Comparison of ENCODE assay signal across 17 cellular contexts in the genomic region with DNA sequence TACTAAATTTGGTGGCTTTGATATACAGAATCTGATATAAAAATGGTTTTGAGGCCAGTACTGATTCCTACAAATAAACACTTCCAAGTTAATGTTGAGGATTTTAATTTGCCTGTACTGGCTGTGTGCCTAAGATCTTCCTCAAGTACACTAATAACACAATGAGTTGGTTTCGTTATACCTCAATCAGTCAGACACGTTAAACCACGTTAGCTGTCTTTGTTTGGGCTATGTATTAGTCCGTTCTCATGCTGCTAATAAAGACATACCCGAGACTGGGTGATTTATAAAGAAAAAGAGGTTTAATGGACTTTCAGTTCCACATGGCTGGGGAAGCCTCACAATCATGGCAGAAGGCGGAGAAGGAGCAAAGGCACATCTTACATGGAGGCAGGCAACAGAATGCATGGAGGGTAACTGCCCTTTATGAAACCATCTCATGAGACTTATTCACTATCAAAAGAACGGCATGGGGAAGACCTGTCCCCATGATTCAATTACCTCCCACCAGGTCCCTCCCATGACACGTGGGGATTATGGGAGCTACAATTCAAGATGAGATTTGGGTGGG. TPM values are rescaled to one million over a fixed set of nuclear protein-coding genes. Genes with fewer than 3 reads are reported as not detected.
DNase-seq lines count a peak whose midpoint lies in the region; ATAC-seq and TF ChIP-seq lines count a peak whose summit lies in the region.
"Had no signal": no experiment of that assay in that cellular context is flagged by ENCODE, and none has a peak within 500 bp of the region (broad histone marks: within the 10 kb centered on the region; RNA-seq: fewer than 3 reads in every experiment).

No MANE protein-coding gene starts in this region.

- peaks cover 26% of the 10 kb centered on the region for H3K9me3 Mint-ChIP-seq in activated CD4-positive, alpha-beta T cell treated with anti-CD3 and anti-CD28 coated beads, Interleukin-2, amount 10 ng/mL, durations not matched to agents 24 days and 14 days

- TF ChIP-seq CTCF in GM06990 (IDR thresholded peaks at IDR 0.05; ENCODE audit: insufficient read depth, low read length, poor library complexity, severe bottlenecking) (no peak), epithelial cell of esophagus (IDR thresholded peaks at IDR 0.05; ENCODE audit: insufficient read depth, low read depth, low read length, missing control alignments) (no peak)

- no peak overlapping the region for H3K4me3 Mint-ChIP-seq in activated CD4-positive, alpha-beta T cell treated with anti-CD3 and anti-CD28 coated beads, Interleukin-2, amount 10 ng/mL, durations not matched to agents 24 days and 14 days
- H3K4me3 Mint-ChIP-seq: GM23338 had no signal

- no peaks in the 10 kb centered on the region for H3K27me3 Mint-ChIP-seq in activated CD4-positive, alpha-beta T cell treated with anti-CD3 and anti-CD28 coated beads, Interleukin-2, amount 10 ng/mL, durations not matched to agents 24 days and 14 days

- no peak overlapping the region for H3K27ac Mint-ChIP-seq in activated CD4-positive, alpha-beta T cell treated with anti-CD3 and anti-CD28 coated beads, Interleukin-2, amount 10 ng/mL, durations not matched to agents 24 days and 14 days
- H3K27ac Mint-ChIP-seq: GM23338 had no signal

- no peaks in the 10 kb centered on the region; the same call in 1 of the 2 replicates for H3K36me3 ChIP-seq in GM06990 (ENCODE audit: control insufficient read depth, insufficient read depth, low read length)
- H3K36me3 ChIP-seq: HAP-1 had no signal

- H3K4me1 Mint-ChIP-seq in activated CD4-positive, alpha-beta T cell treated with anti-CD3 and anti-CD28 coated beads, Interleukin-2, amount 10 ng/mL, durations not matched to agents 24 days and 14 days = peaks cover 2% of the 10 kb centered on the region
- H3K4me1 Mint-ChIP-seq: GM23338 had no signal

- no peaks in the 10 kb centered on the region for H3K27me3 ChIP-seq in GM06990 (replicated peaks; ENCODE audit: control insufficient read depth, insufficient read depth, low read length)

- H3K4me3 ChIP-seq in GM06990 (replicated peaks; ENCODE audit: low read depth, low read length) (no peak overlapping the region), epithelial cell of esophagus (ENCODE audit: low read length) (no peak overlapping the region)
- H3K4me3 ChIP-seq: GM23338, HAP-1 had no signal

- intact Hi-C loops in activated CD4-positive, alpha-beta T cell treated with anti-CD3 and anti-CD28 coated beads, Interleukin-2, amount 10 ng/mL, durations not matched to agents 24 days and 14 days (cut with micrococcal nuclease) = no loop called here

- peak; percentile 16 for DNase-seq in activated CD4-positive, alpha-beta T cell treated with anti-CD3 and anti-CD28 coated beads, Interleukin-2, amount 10 ng/mL, durations not matched to agents 24 days and 14 days
- DNase-seq in activated CD4-positive, alpha-beta T cell treated with anti-CD3 and anti-CD28 coated beads for 48 hours = no peak
- DNase-seq in GM06990 (ENCODE audit: extremely low read depth, insufficient read length) (peak; percentile 18), epithelial cell of esophagus (ENCODE audit: low read depth) (peak; percentile 19), cerebellar nuclear complex (lab: John Stamatoyannopoulos, UW) (no peak), inferior parietal cortex (ENCODE audit: extremely low spot score) (no peak), amygdala (lab: John Stamatoyannopoulos, UW) (no peak)
- DNase-seq: DMS53, GDM1, NCI-H1417 treated with DMSO at 0.1 percent for 48 hours, NCI-H187, NCI-H446, NCI-H526 treated with DMSO at 0.1 percent for 48 hours, Right ventricle myocardium superior had no signal

- peak; percentile 67 for ATAC-seq in HG02870 (IDR thresholded peaks at IDR 0.05; ENCODE audit: unreplicated experiment)
- ATAC-seq: GM23338 had no signal

- peaks cover 33% of the 10 kb centered on the region for H3K36me3 Mint-ChIP-seq in activated CD4-positive, alpha-beta T cell treated with anti-CD3 and anti-CD28 coated beads, Interleukin-2, amount 10 ng/mL, durations not matched to agents 24 days and 14 days (ENCODE audit: low read depth)

RNA-seq across cellular contexts. Expression of gene NT5E, which starts 46.2 kb away (rescaled TPM):
- total RNA-seq in activated CD4-positive, alpha-beta T cell treated with anti-CD3 and anti-CD28 coated beads, Interleukin-2, amount 10 ng/mL, durations not matched to agents 24 days and 14 days = 14.8 and 15.2 TPM in 2 replicates

Comparison
In these comparisons a context has a peak if more than half of its experiments do, and no peak if none do; other contexts are left out.
1. DNase-seq: peak in activated CD4-positive, alpha-beta T cell treated with anti-CD3 and anti-CD28 coated beads, Interleukin-2, amount 10 ng/mL, durations not matched to agents 24 days and 14 days (single experiment), GM06990 (single experiment) and epithelial cell of esophagus (single experiment); none in activated CD4-positive, alpha-beta T cell treated with anti-CD3 and anti-CD28 coated beads for 48 hours (single experiment), cerebellar nuclear complex (0 of 2), inferior parietal cortex (single experiment) and amygdala (0 of 56).